ENCODE assay signal across 16 cellular contexts in the genomic region with DNA sequence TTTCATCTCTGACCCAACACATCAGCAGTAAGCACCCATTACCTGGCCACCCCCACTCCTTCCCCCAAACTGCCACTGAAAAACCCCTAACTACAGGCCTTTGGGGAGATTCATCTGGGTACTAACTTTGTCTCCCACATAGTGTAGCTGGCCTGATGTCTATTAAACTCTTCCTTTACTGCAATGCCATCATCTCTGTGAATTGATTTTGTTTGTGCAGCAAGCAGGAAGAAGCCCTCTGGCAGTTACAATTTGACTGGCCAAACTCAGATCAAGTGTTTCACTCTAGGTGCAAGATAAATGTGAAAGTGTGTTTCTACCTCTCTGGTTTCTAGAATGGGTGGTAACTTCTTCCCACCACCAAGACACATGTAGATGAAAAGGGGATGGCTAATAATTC. TPM values are rescaled to one million over a fixed set of nuclear protein-coding genes. Genes with fewer than 3 reads are reported as not detected.
DNase-seq lines count a peak whose midpoint lies in the region; ATAC-seq and TF ChIP-seq lines count a peak whose summit lies in the region.
"Had no signal": no experiment of that assay in that cellular context is flagged by ENCODE, and none has a peak within 500 bp of the region (broad histone marks: within the 10 kb centered on the region; RNA-seq: fewer than 3 reads in every experiment).

No MANE protein-coding gene starts in this region.

- CTCF ChIA-PET in A673 (lab: Charles Lee) = no interaction called here

- peak overlapping the region in 1 of 2 donors; percentile 18 for H3K4me3 Mint-ChIP-seq in activated T-cell treated with anti-CD3 and anti-CD28 coated beads, Interleukin-2, amount 50 U/mL, for 72 hours
- peak overlapping the region; percentile 62 for H3K4me3 Mint-ChIP-seq in GM23338
- H3K4me3 Mint-ChIP-seq: activated naive CD8-positive, alpha-beta T cell treated with anti-CD3 and anti-CD28 coated beads, Interleukin-2, amount 50 U/mL, for 24 hours had no signal

- H3K79me2 ChIP-seq in GM23338 (replicated peaks; ENCODE audit: insufficient read depth) (peaks cover 29% of the 10 kb centered on the region), trophoblast cell (ENCODE audit: control insufficient read depth, insufficient read depth, low read length, poor library complexity) (no peaks in the 10 kb centered on the region)

- H3K27me3 Mint-ChIP-seq in activated T-cell treated with anti-CD3 and anti-CD28 coated beads, Interleukin-2, amount 50 U/mL, for 72 hours (ENCODE audit: low read depth) = peaks cover 48% of the 10 kb centered on the region
- peaks cover 2% of the 10 kb centered on the region for H3K27me3 Mint-ChIP-seq in GM23338 (ENCODE audit: insufficient read depth, low read depth, poor library complexity)

- no peak overlapping the region for H3K23ac ChIP-seq in trophoblast cell (ENCODE audit: low read length)

- no peak overlapping the region for H2BK5ac ChIP-seq in trophoblast cell (ENCODE audit: low read depth, low read length, poor library complexity)

- H3K9ac ChIP-seq in trophoblast cell (ENCODE audit: low read length) = no peak overlapping the region

- H3K14ac ChIP-seq in trophoblast cell (ENCODE audit: low read length) = no peak overlapping the region

- no peaks in the 10 kb centered on the region for H3F3A ChIP-seq in GM23338 (replicated peaks; ENCODE audit: low read depth)

- no peak overlapping the region for H2AK5ac ChIP-seq in trophoblast cell (ENCODE audit: low read length)

- H3K18ac ChIP-seq in trophoblast cell (ENCODE audit: low read length) = no peak overlapping the region

- ATAC-seq in activated T-cell treated with anti-CD3 and anti-CD28 coated beads, Interleukin-2, amount 50 U/mL, for 72 hours (replicated peaks in 1 of 2) = peak; percentile 82 to 92
- ATAC-seq in GM23338 (peak; percentile 8; the same call in 2 of the 3 replicates), HG03354 (IDR thresholded peaks at IDR 0.05; ENCODE audit: poor library complexity, severe bottlenecking, unreplicated experiment) (peak; percentile 45)
- ATAC-seq: A549; activated naive CD8-positive, alpha-beta T cell treated with anti-CD3 and anti-CD28 coated beads, Interleukin-2, amount 50 U/mL, for 24 hours had no signal

- H3K4me1 ChIP-seq in GM23338 (ENCODE audit: insufficient read depth) = peaks cover 27% of the 10 kb centered on the region
- H3K4me1 ChIP-seq in trophoblast cell (ENCODE audit: control insufficient read depth in 1 of 2, insufficient read depth in 2 of 2, low read length in 2 of 2) = peaks cover 0 to 4% of the 10 kb centered on the region in 2 experiments
- H3K4me1 ChIP-seq in tibial nerve = peaks cover 0 to 9% (median 0%) of the 10 kb centered on the region in 4 donors
- no peaks in the 10 kb centered on the region for H3K4me1 ChIP-seq in A673 (ENCODE audit: insufficient read depth, low read length, poor library complexity, severe bottlenecking)
- H3K4me1 ChIP-seq: A549, colonic mucosa had no signal

- H2BK12ac ChIP-seq in trophoblast cell (ENCODE audit: low read length) = no peak overlapping the region

- intact Hi-C loops in A673 (cut with micrococcal nuclease; ENCODE audit: unreplicated experiment) = no loop called here

- TF ChIP-seq CTCF in GM23338 (conservative IDR thresholded peaks at IDR 0.05; ENCODE audit: low read depth in 2 of 2) (no peak), tibial nerve (IDR thresholded peaks at IDR 0.05) (no peak), A673 (conservative IDR thresholded peaks at IDR 0.05; ENCODE audit: low read depth, low read length) (no peak)

- H3K4ac ChIP-seq in trophoblast cell (ENCODE audit: low read depth, low read length) = no peak overlapping the region

- no peaks in the 10 kb centered on the region; the same call in 1 of the 2 replicates for H3K36me3 ChIP-seq in GM23338 (ENCODE audit: insufficient read depth)
- no peaks in the 10 kb centered on the region for H3K36me3 ChIP-seq in trophoblast cell (ENCODE audit: control insufficient read depth in 1 of 2, insufficient read depth in 2 of 2, low read length in 2 of 2)
- no peaks in the 10 kb centered on the region for H3K36me3 ChIP-seq in tibial nerve
- H3K36me3 ChIP-seq in A673 (ENCODE audit: insufficient read depth, low read length, poor library complexity, severe bottlenecking) = no peaks in the 10 kb centered on the region
- H3K36me3 ChIP-seq: colonic mucosa had no signal

- no peak overlapping the region for H4K12ac ChIP-seq in trophoblast cell (ENCODE audit: low read depth, low read length)

- H3K9me3 ChIP-seq in trophoblast cell (ENCODE audit: insufficient read depth, low read depth, low read length) (no peaks in the 10 kb centered on the region), tibial nerve (no peaks in the 10 kb centered on the region), A673 (ENCODE audit: low read depth, low read length, poor library complexity, severe bottlenecking) (no peaks in the 10 kb centered on the region)
- H3K9me3 ChIP-seq: A549, colonic mucosa had no signal

- peaks cover 10% of the 10 kb centered on the region for H3K4me1 Mint-ChIP-seq in activated T-cell treated with anti-CD3 and anti-CD28 coated beads, Interleukin-2, amount 50 U/mL, for 72 hours (ENCODE audit: low read depth)
- H3K4me1 Mint-ChIP-seq in GM23338 = peaks cover 52% of the 10 kb centered on the region
- H3K4me1 Mint-ChIP-seq: activated naive CD8-positive, alpha-beta T cell treated with anti-CD3 and anti-CD28 coated beads, Interleukin-2, amount 50 U/mL, for 24 hours had no signal

- no peaks in the 10 kb centered on the region for H3K79me1 ChIP-seq in trophoblast cell (ENCODE audit: low read length)

- peak overlapping the region; percentile 96 for H3K27ac ChIP-seq in GM23338 (ENCODE audit: low read depth)
- H3K27ac ChIP-seq in trophoblast cell (ENCODE audit: low read depth, low read length) = no peak overlapping the region
- H3K27ac ChIP-seq in tibial nerve = no peak overlapping the region
- H3K27ac ChIP-seq in A673 (ENCODE audit: low read depth, low read length, poor library complexity, severe bottlenecking) = no peak overlapping the region
- H3K27ac ChIP-seq: A549, colonic mucosa had no signal

- peak; percentile 17 to 37 for DNase-seq in activated T-cell treated with anti-CD3 and anti-CD28 coated beads, Interleukin-2, amount 50 U/mL, for 72 hours
- DNase-seq in activated T-cell treated with anti-CD3 and anti-CD28 coated beads, Interleukin-2, amount 50 U/mL, for 48 hours = no peak
- DNase-seq in GM23338 (ENCODE audit: low spot score) (peak; percentile 33), trophoblast cell (no peak), hypothalamus (lab: John Stamatoyannopoulos, UW) (no peak), tibial nerve (ENCODE audit: low spot score in 2 of 2) (no peak), A673 (ENCODE audit: low spot score) (no peak)
- DNase-seq: activated naive CD8-positive, alpha-beta T cell treated with anti-CD3 and anti-CD28 coated beads, Interleukin-2, amount 50 U/mL, for 24 hours; colonic mucosa; DMS 273 treated with DMSO at 0.1 percent for 48 hours; NCI-H1436 treated with DMSO at 0.1 percent for 48 hours; NK-92 treated with Interleukin-12 subunit alpha and Interleukin-12 subunit beta, amount 100 ng/mL, for 24 hours had no signal

- H2BK120ac ChIP-seq in trophoblast cell (ENCODE audit: insufficient read depth, low read length, poor library complexity) = no peak overlapping the region

- no peaks in the 10 kb centered on the region for H3K36me3 Mint-ChIP-seq in activated T-cell treated with anti-CD3 and anti-CD28 coated beads, Interleukin-2, amount 50 U/mL, for 72 hours (ENCODE audit: insufficient read depth in 2 of 2)
- H3K36me3 Mint-ChIP-seq in GM23338 (ENCODE audit: low read depth) = peaks cover 5% of the 10 kb centered on the region; the same call in 2 of the 3 replicates

- H3K27me3 ChIP-seq in GM23338 (ENCODE audit: insufficient read depth) (no peaks in the 10 kb centered on the region), trophoblast cell (ENCODE audit: insufficient read depth, low read length) (no peaks in the 10 kb centered on the region), tibial nerve (peaks cover 0 to 3% of the 10 kb centered on the region in 2 donors), A673 (replicated peaks; ENCODE audit: insufficient read depth, low read depth, low read length, poor library complexity) (peaks cover 49% of the 10 kb centered on the region)
- H3K27me3 ChIP-seq: colonic mucosa had no signal

- H3K9me2 ChIP-seq in GM23338 (ENCODE audit: insufficient read depth) = no peaks in the 10 kb centered on the region

- TF ChIP-seq POLR2A in tibial nerve (IDR thresholded peaks at IDR 0.05) = no peak

- H3K9me3 Mint-ChIP-seq in activated T-cell treated with anti-CD3 and anti-CD28 coated beads, Interleukin-2, amount 50 U/mL, for 72 hours = no peaks in the 10 kb centered on the region
- H3K9me3 Mint-ChIP-seq in GM23338 = no peaks in the 10 kb centered on the region
- H3K9me3 Mint-ChIP-seq: activated naive CD8-positive, alpha-beta T cell treated with anti-CD3 and anti-CD28 coated beads, Interleukin-2, amount 50 U/mL, for 24 hours had no signal

- H3K4me3 ChIP-seq in GM23338 = peak overlapping the region; percentile 30
- no peak overlapping the region for H3K4me3 ChIP-seq in trophoblast cell (ENCODE audit: low read depth, low read length)
- no peak overlapping the region for H3K4me3 ChIP-seq in tibial nerve
- no peak overlapping the region for H3K4me3 ChIP-seq in A673 (ENCODE audit: low read depth, low read length, poor library complexity, severe bottlenecking)
- H3K4me3 ChIP-seq: A549, colonic mucosa had no signal

- peak overlapping the region; percentile 63 for H3K27ac Mint-ChIP-seq in activated T-cell treated with anti-CD3 and anti-CD28 coated beads, Interleukin-2, amount 50 U/mL, for 72 hours
- peak overlapping the region; percentile 89 for H3K27ac Mint-ChIP-seq in GM23338
- H3K27ac Mint-ChIP-seq: activated naive CD8-positive, alpha-beta T cell treated with anti-CD3 and anti-CD28 coated beads, Interleukin-2, amount 50 U/mL, for 24 hours had no signal

- peak overlapping the region; percentile 37 for H4K91ac ChIP-seq in trophoblast cell (ENCODE audit: low read depth, low read length)

- TF ChIP-seq EP300 in tibial nerve (IDR thresholded peaks at IDR 0.05) = no peak

- BruUV-seq in A673 (replicated peaks; lab: Mats Ljungman, UMichigan) = no TSS peak

- POLR2A ChIA-PET in A673 (lab: Charles Lee; ENCODE audit: low non-redundant PET) = no interaction called here

- H3K4me2 ChIP-seq in GM23338 (peak overlapping the region; percentile 64), trophoblast cell (ENCODE audit: low read length) (no peak overlapping the region)
- H3K4me2 ChIP-seq: A549 had no signal

- no peak overlapping the region for H4K8ac ChIP-seq in trophoblast cell (ENCODE audit: low read depth, low read length)

- H2AFZ ChIP-seq in GM23338 (no peak overlapping the region), trophoblast cell (ENCODE audit: insufficient read depth, low read length, poor library complexity) (no peak overlapping the region)

- H4K20me1 ChIP-seq in GM23338 (replicated peaks; ENCODE audit: insufficient read depth) = no peaks in the 10 kb centered on the region

RNA-seq across cellular contexts. Expression of a gene that starts 26.7 kb away (rescaled TPM):
- total RNA-seq in activated T-cell treated with anti-CD3 and anti-CD28 coated beads, Interleukin-2, amount 50 U/mL, for 72 hours = not detected
- total RNA-seq in GM23338 (2014; rRNA removed; shearing (Covaris generic)) = not detected in 2 replicates
- not detected in 2 replicates for polyA plus RNA-seq in GM23338 (2016; fragmentation: Nextera tagmentation; extraction: Ambion mirVana)
- not detected in 2 replicates for polyA plus RNA-seq in trophoblast cell (2013)
- not detected for total RNA-seq in tibial nerve
- total RNA-seq in A673 (2021) = not detected in 2 replicates
- total RNA-seq: colonic mucosa, fibroblast of villous mesenchyme had no signal
- polyA plus RNA-seq: A549, neural cell had no signal

RNA-seq across cellular contexts. Expression of a gene that starts 44.6 kb away (rescaled TPM):
- not detected for total RNA-seq in activated T-cell treated with anti-CD3 and anti-CD28 coated beads, Interleukin-2, amount 50 U/mL, for 72 hours
- total RNA-seq in GM23338 (2014; rRNA removed; shearing (Covaris generic)) = not detected in 2 replicates
- polyA plus RNA-seq in GM23338 (2016; fragmentation: Nextera tagmentation; extraction: Ambion mirVana) = 0.56 and 1.1 TPM in 2 replicates
- polyA plus RNA-seq in trophoblast cell (2013) = not detected in 2 replicates
- total RNA-seq in tibial nerve = not detected
- not detected in 2 replicates for total RNA-seq in A673 (2021)
- total RNA-seq: colonic mucosa, fibroblast of villous mesenchyme had no signal
- polyA plus RNA-seq: A549, neural cell had no signal

Comparison
In these comparisons a context has a peak if more than half of its experiments do, and no peak if none do; other contexts are left out.
1. DNase-seq: peak in activated T-cell treated with anti-CD3 and anti-CD28 coated beads, Interleukin-2, amount 50 U/mL, for 72 hours (2 of 2) and GM23338 (single experiment); none in activated T-cell treated with anti-CD3 and anti-CD28 coated beads, Interleukin-2, amount 50 U/mL, for 48 hours (0 of 2), trophoblast cell (0 of 2), hypothalamus (0 of 51), tibial nerve (0 of 2) and A673 (single experiment).
2. ATAC-seq: peak in every context shown above with its lines; median percentile 87 in activated T-cell treated with anti-CD3 and anti-CD28 coated beads, Interleukin-2, amount 50 U/mL, for 72 hours; 45 in HG03354; 8 in GM23338.